Comparison of ENCODE assay signal across 1 cellular context in the genomic region with DNA sequence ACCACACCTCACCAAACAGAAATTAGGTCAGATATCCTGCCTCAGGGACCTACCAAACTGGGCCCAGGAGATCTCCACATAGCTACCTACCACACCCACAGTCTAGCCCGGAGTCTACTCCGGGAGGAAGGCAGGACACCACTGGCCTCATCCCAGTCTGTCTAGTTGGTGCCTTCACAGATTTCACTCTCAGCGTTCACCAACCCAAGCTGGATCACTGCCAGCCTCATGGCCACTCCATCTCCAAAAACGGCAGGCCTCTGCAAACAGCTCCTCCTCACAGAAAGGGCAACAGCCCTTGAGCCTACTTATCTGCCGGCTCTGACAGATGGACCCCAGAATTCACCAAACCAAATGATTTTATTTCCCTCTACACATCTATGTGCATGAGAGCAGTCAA.
TF ChIP-seq lines count a peak whose summit lies in the region.

No MANE protein-coding gene starts in this region.

TF ChIP-seq in IMR-90, 13 proteins besides CTCF, POLR2A, EP300 and RAD21 (continued from another document):
- TF ChIP-seq RCOR1 (IDR thresholded peaks at IDR 0.05; ENCODE audit: insufficient replicate concordance, low read length), result no peak
- no peak for TF ChIP-seq NFE2L2 (IDR thresholded peaks at IDR 0.05; ENCODE audit: low read depth, low read length)
- TF ChIP-seq ELK1 (IDR thresholded peaks at IDR 0.05; ENCODE audit: borderline replicate concordance, low read depth, low read length), result no peak
- no peak for TF ChIP-seq MAFK (IDR thresholded peaks at IDR 0.05; ENCODE audit: low read depth, low read length)
- TF ChIP-seq SMC3 (IDR thresholded peaks at IDR 0.05; ENCODE audit: low read depth, low read length), result no peak
- TF ChIP-seq CEBPB (IDR thresholded peaks at IDR 0.05; ENCODE audit: low read depth, low read length), result no peak
- no peak for TF ChIP-seq CHD1 (IDR thresholded peaks at IDR 0.05; ENCODE audit: low read depth, low read length)
- no peak for TF ChIP-seq MXI1 (IDR thresholded peaks at IDR 0.05; ENCODE audit: borderline replicate concordance, low read depth, low read length)
- no peak for TF ChIP-seq BHLHE40 (IDR thresholded peaks at IDR 0.05; ENCODE audit: low read depth, low read length)
- no peak for TF ChIP-seq RFX5 (IDR thresholded peaks at IDR 0.05; ENCODE audit: low read depth, low read length)
- TF ChIP-seq FOS (IDR thresholded peaks at IDR 0.05; ENCODE audit: low read depth, low read length), result no peak
- no peak for TF ChIP-seq MAZ (IDR thresholded peaks at IDR 0.05; ENCODE audit: borderline replicate concordance, low read depth, low read length)
